17 cellular contexts compared by ENCODE assay signal in genomic region chr5:134968055-134968454, GRCh38.
DNase-seq lines count a peak whose midpoint lies in the region; ATAC-seq and TF ChIP-seq lines count a peak whose summit lies in the region.
"Had no signal": no experiment of that assay in that cellular context is flagged by ENCODE, and none has a peak within 500 bp of the region (broad histone marks: within the 10 kb centered on the region; RNA-seq: fewer than 3 reads in every experiment).

No MANE protein-coding gene starts in this region.

- peak overlapping the region; percentile 16; the same call in 1 of the 2 replicates for H3K27ac ChIP-seq in 22Rv1
- no peak overlapping the region for H3K27ac ChIP-seq in brain microvascular endothelial cell

- ATAC-seq in HG03521 (IDR thresholded peaks at IDR 0.05; ENCODE audit: unreplicated experiment) = no peak
- ATAC-seq: K562 had no signal

- in situ Hi-C loops in brain microvascular endothelial cell (cut with HindIII; ENCODE audit: low pct_ligation_motif_present, low sequenced_read_pairs) = no loop called here

- H3K36me3 ChIP-seq in brain microvascular endothelial cell (replicated peaks) = no peaks in the 10 kb centered on the region

- no peaks in the 10 kb centered on the region for H3K27me3 ChIP-seq in brain microvascular endothelial cell (replicated peaks)

- TF ChIP-seq CTCF in 22Rv1 (IDR thresholded peaks at IDR 0.05) (no peak), epithelial cell of esophagus (IDR thresholded peaks at IDR 0.05; ENCODE audit: insufficient read depth, low read depth, low read length, missing control alignments) (no peak), brain microvascular endothelial cell (IDR thresholded peaks at IDR 0.05; ENCODE audit: low read depth, low read length, missing control alignments) (no peak)

- H3K4me3 ChIP-seq in epithelial cell of esophagus (ENCODE audit: low read length) (no peak overlapping the region), brain microvascular endothelial cell (ENCODE audit: low read depth, low read length) (no peak overlapping the region)
- H3K4me3 ChIP-seq: K562 had no signal

- DNase-seq in DMS53 (lab: John Stamatoyannopoulos, UW) (peak; percentile 90), NCI-H510A treated with DMSO at 0.1 percent for 48 hours (lab: John Stamatoyannopoulos, UW) (peak; percentile 65), epithelial cell of esophagus (ENCODE audit: low read depth) (peak; percentile 76), brain microvascular endothelial cell (no peak)
- DNase-seq in activated effector memory CD4-positive, alpha-beta T cell treated with Interleukin-2 at 50 U/mL for 16 hours = no peak
- DNase-seq: ACHN, Caco-2, GOT3, NCI-H1105 treated with DMSO at 0.1 percent for 48 hours, NCI-H1694 treated with DMSO at 0.1 percent for 48 hours, NCI-H2171, NCI-H446 treated with DMSO at 0.1 percent for 48 hours, SW 1271, T-helper 2 cell had no signal

Comparison
In these comparisons a context has a peak if more than half of its experiments do, and no peak if none do; other contexts are left out.
1. DNase-seq: peak in DMS53 (single experiment), NCI-H510A treated with DMSO at 0.1 percent for 48 hours (single experiment) and epithelial cell of esophagus (single experiment); none in activated effector memory CD4-positive, alpha-beta T cell treated with Interleukin-2 at 50 U/mL for 16 hours (single experiment) and brain microvascular endothelial cell (single experiment).